2 cellular contexts compared by ENCODE assay signal in genomic region chr17:71071837-71072236, GRCh38.
A peak's percentile ranks its signal among the peaks of the same experiment; 100 is the strongest.
TF ChIP-seq lines count a peak whose summit lies in the region.

No MANE protein-coding gene starts in this region.

TF ChIP-seq in A549, 52 proteins besides CTCF, POLR2A, EP300 and RAD21 (continued from another document):
- no peak for TF ChIP-seq ELK1 (IDR thresholded peaks at IDR 0.05; ENCODE audit: low read depth, low read length)
- TF ChIP-seq MAX (IDR thresholded peaks at IDR 0.05): peak; percentile 59; the same call in 1 of the 2 replicates
- TF ChIP-seq FOSL2 (IDR thresholded peaks at IDR 0.05): peak; percentile 95
- peak; percentile 99 for TF ChIP-seq FOSL2 (CRISPR knock-in tag; IDR thresholded peaks at IDR 0.05)
- no peak for TF ChIP-seq RNF2 (IDR thresholded peaks at IDR 0.05; ENCODE audit: borderline replicate concordance, low read depth)
- TF ChIP-seq CHD2 (IDR thresholded peaks at IDR 0.05; ENCODE audit: low read length, partially characterized antibody): no peak
- no peak for TF ChIP-seq NR3C1 (IDR thresholded peaks at IDR 0.05)
- no peak for TF ChIP-seq HOXB13 (CRISPR knock-in tag; IDR thresholded peaks at IDR 0.05; ENCODE audit: low read depth)
- no peak for TF ChIP-seq KDM5A (IDR thresholded peaks at IDR 0.05)
- peak in 1 of 2 experiments; percentile 42; a peak in 1 of 5 replicates for TF ChIP-seq JUN (IDR thresholded peaks at IDR 0.05)
- no peak for TF ChIP-seq PBX3 (IDR thresholded peaks at IDR 0.05)
- no peak for TF ChIP-seq MAZ (IDR thresholded peaks at IDR 0.05; ENCODE audit: borderline replicate concordance, low read depth, low read length)
- TF ChIP-seq TFCP2L1 (CRISPR knock-in tag; IDR thresholded peaks at IDR 0.05): no peak
- no peak for TF ChIP-seq USF2 (IDR thresholded peaks at IDR 0.05)
TF ChIP-seq in A549: peak in this region for 4.

TF ChIP-seq in SK-N-SH, 30 proteins besides CTCF, POLR2A, EP300 and RAD21 (continued from another document):
- TF ChIP-seq ZBTB33 (IDR thresholded peaks at IDR 0.05; ENCODE audit: borderline replicate concordance, low read depth): peak; percentile 69; the same call in 1 of the 2 replicates
- TF ChIP-seq GATA2 (CRISPR knock-in tag; IDR thresholded peaks at IDR 0.05): no peak
- TF ChIP-seq NFIC (IDR thresholded peaks at IDR 0.05; ENCODE audit: borderline replicate concordance): no peak; the same call in none of the 2 replicates
- 0 out of 2 replicates have a peak, but pooled peaks have one; percentile 42 for TF ChIP-seq TEAD4 (IDR thresholded peaks at IDR 0.05; ENCODE audit: borderline replicate concordance, insufficient read depth)
- TF ChIP-seq IRF3 (IDR thresholded peaks at IDR 0.05; ENCODE audit: low read depth, low read length): no peak
- TF ChIP-seq FOXM1 (IDR thresholded peaks at IDR 0.05; ENCODE audit: low read depth): no peak
- TF ChIP-seq MAX (IDR thresholded peaks at IDR 0.05; ENCODE audit: low read depth): peak; percentile 53
- no peak for TF ChIP-seq RCOR1 (IDR thresholded peaks at IDR 0.05; ENCODE audit: low read length)
- peak; percentile 76 for TF ChIP-seq ELF1 (IDR thresholded peaks at IDR 0.05)
- TF ChIP-seq USF1 (IDR thresholded peaks at IDR 0.05; ENCODE audit: borderline replicate concordance, low read depth): 0 out of 2 replicates have a peak, but pooled peaks have one; percentile 50
- 0 out of 2 replicates have a peak, but pooled peaks have one; percentile 20 for TF ChIP-seq GABPA (IDR thresholded peaks at IDR 0.05; ENCODE audit: low read depth)
- TF ChIP-seq REST (IDR thresholded peaks at IDR 0.05; ENCODE audit: low read depth, low read length): no peak
- TF ChIP-seq JUND (IDR thresholded peaks at IDR 0.05): peak; percentile 98
- no peak for TF ChIP-seq SIN3A (IDR thresholded peaks at IDR 0.05; ENCODE audit: borderline replicate concordance, low read depth, low read length)
